Comparison of ENCODE assay signal across 18 cellular contexts in the genomic region with DNA sequence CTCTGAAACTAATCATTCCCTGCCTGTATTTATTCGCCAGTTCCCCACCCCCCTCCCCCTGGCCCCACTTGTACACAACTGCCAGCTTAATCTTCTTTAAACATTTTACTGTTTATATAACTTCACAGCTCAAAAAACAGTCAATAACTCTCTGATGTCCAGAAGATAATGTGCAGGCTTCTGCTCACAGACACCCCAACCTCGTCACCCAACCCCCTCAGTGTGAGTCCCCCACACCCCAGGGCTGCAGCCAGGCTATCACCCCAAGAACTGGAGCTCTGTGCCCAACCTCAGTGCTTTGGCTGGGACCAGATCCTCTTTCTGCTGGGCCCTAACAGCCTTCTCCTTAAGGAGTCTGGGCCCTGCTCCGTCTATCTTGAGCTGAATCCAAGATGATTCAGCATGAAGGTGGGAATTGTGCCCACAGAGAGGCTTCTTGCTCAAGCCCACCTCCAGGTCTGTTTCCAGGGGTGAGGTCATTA. TPM values are rescaled to one million over a fixed set of nuclear protein-coding genes. Genes with fewer than 3 reads are reported as not detected.
DNase-seq lines count a peak whose midpoint lies in the region; ATAC-seq and TF ChIP-seq lines count a peak whose summit lies in the region.
"Had no signal": no experiment of that assay in that cellular context is flagged by ENCODE, and none has a peak within 500 bp of the region (broad histone marks: within the 10 kb centered on the region; RNA-seq: fewer than 3 reads in every experiment).

No MANE protein-coding gene starts in this region.

- no peak overlapping the region for H3K4me3 Mint-ChIP-seq in nephron progenitor cell
- no peak overlapping the region for H3K4me3 Mint-ChIP-seq in naive thymus-derived CD8-positive, alpha-beta T cell
- H3K4me3 Mint-ChIP-seq in activated CD4-positive, alpha-beta T cell treated with anti-CD3 and anti-CD28 coated beads, Interleukin-2, amount 10 ng/mL, durations not matched to agents 7 days and 5 days = no peak overlapping the region
- H3K4me3 Mint-ChIP-seq: T-helper 1 cell treated with Interleukin-12 subunit alpha and Interleukin-12 subunit beta and Interleukin-4 antibody, amounts not matched to agents 30 μg/mL and 1 μg/mL, for 36 hours had no signal

- peak overlapping the region in 1 of 2 experiments; percentile 25 for H2BK12ac ChIP-seq in mesenchymal stem cell (ENCODE audit: low read length in 2 of 2)

- H2AK5ac ChIP-seq in mesenchymal stem cell (ENCODE audit: low read length, severe bottlenecking) = no peak overlapping the region

- no peak overlapping the region for H2BK15ac ChIP-seq in mesenchymal stem cell (ENCODE audit: low read depth, poor library complexity, severe bottlenecking)

- no peak overlapping the region for H3K23ac ChIP-seq in mesenchymal stem cell (ENCODE audit: low read length in 2 of 2)

- H4K8ac ChIP-seq in mesenchymal stem cell (ENCODE audit: low read length) = no peak overlapping the region

- H2BK120ac ChIP-seq in mesenchymal stem cell (ENCODE audit: low read depth, low read length) = no peak overlapping the region

- H3K4me2 ChIP-seq in mesenchymal stem cell (ENCODE audit: low read length, poor library complexity, severe bottlenecking) = no peak overlapping the region
- H3K4me2 ChIP-seq: smooth muscle cell had no signal

- H3K9me3 Mint-ChIP-seq in nephron progenitor cell = peaks cover 21% of the 10 kb centered on the region
- H3K9me3 Mint-ChIP-seq in naive thymus-derived CD8-positive, alpha-beta T cell = peaks cover 0 to 10% (median 0%) of the 10 kb centered on the region in 9 donors
- H3K9me3 Mint-ChIP-seq in activated CD4-positive, alpha-beta T cell treated with anti-CD3 and anti-CD28 coated beads, Interleukin-2, amount 10 ng/mL, durations not matched to agents 7 days and 5 days = peaks cover 5% of the 10 kb centered on the region

- H3K4me3 ChIP-seq in cardiac fibroblast (replicated peaks in 1 of 2; ENCODE audit: low read depth in 2 of 2, low read length in 2 of 2) (no peak overlapping the region), mesenchymal stem cell (ENCODE audit: insufficient read depth in 1 of 2, low read depth in 1 of 2, low read length in 2 of 2) (no peak overlapping the region)
- H3K4me3 ChIP-seq: lung, smooth muscle cell had no signal

- H3K9ac ChIP-seq in mesenchymal stem cell (ENCODE audit: low read length) = peak overlapping the region; percentile 17

- DNase-seq in AG08395 (ENCODE audit: low spot score) (peak; percentile 41), GM03348 (ENCODE audit: low spot score) (peak; percentile 59), cardiac fibroblast (ENCODE audit: low read depth in 2 of 2) (peak; percentile 50 to 60), mesenchymal stem cell (peak; percentile 28), nephron progenitor cell (no peak), NCI-H2029 treated with DMSO at 0.1 percent for 48 hours (lab: John Stamatoyannopoulos, UW) (no peak)
- no peak for DNase-seq in naive thymus-derived CD8-positive, alpha-beta T cell
- no peak for DNase-seq in activated CD4-positive, alpha-beta T cell treated with anti-CD3 and anti-CD28 coated beads, Interleukin-2, amount 10 ng/mL, durations not matched to agents 7 days and 5 days
- DNase-seq: ACHN; activated T-cell treated with anti-CD3 and anti-CD28 coated beads for 4 hours; cortex of kidney; DMS153; NCI-H82; stimulated activated naive CD4-positive, alpha-beta T cell had no signal

- peaks cover 6% of the 10 kb centered on the region for H3K27me3 Mint-ChIP-seq in nephron progenitor cell (ENCODE audit: low read depth, poor library complexity)
- no peaks in the 10 kb centered on the region for H3K27me3 Mint-ChIP-seq in naive thymus-derived CD8-positive, alpha-beta T cell
- H3K27me3 Mint-ChIP-seq in activated CD4-positive, alpha-beta T cell treated with anti-CD3 and anti-CD28 coated beads, Interleukin-2, amount 10 ng/mL, durations not matched to agents 7 days and 5 days = no peaks in the 10 kb centered on the region

- H3K79me1 ChIP-seq in mesenchymal stem cell (replicated peaks; ENCODE audit: low read length, poor library complexity, severe bottlenecking) = no peaks in the 10 kb centered on the region

- no peak overlapping the region for H3K27ac Mint-ChIP-seq in nephron progenitor cell
- H3K27ac Mint-ChIP-seq in naive thymus-derived CD8-positive, alpha-beta T cell = peak overlapping the region in 1 of 10 donors; percentile 37
- no peak overlapping the region for H3K27ac Mint-ChIP-seq in activated CD4-positive, alpha-beta T cell treated with anti-CD3 and anti-CD28 coated beads, Interleukin-2, amount 10 ng/mL, durations not matched to agents 7 days and 5 days
- H3K27ac Mint-ChIP-seq: T-helper 1 cell treated with Interleukin-12 subunit alpha and Interleukin-12 subunit beta and Interleukin-4 antibody, amounts not matched to agents 30 μg/mL and 1 μg/mL, for 36 hours had no signal

- H3K9me3 ChIP-seq in mesenchymal stem cell (ENCODE audit: control insufficient read depth, low read length) = no peaks in the 10 kb centered on the region

- H2BK5ac ChIP-seq in mesenchymal stem cell (ENCODE audit: low read depth, low read length, poor library complexity, severe bottlenecking) = no peak overlapping the region

- no peaks in the 10 kb centered on the region for H3K4me1 Mint-ChIP-seq in nephron progenitor cell
- H3K4me1 Mint-ChIP-seq in naive thymus-derived CD8-positive, alpha-beta T cell = peaks cover 7 to 16% (median 11%) of the 10 kb centered on the region in 4 donors
- peaks cover 19% of the 10 kb centered on the region for H3K4me1 Mint-ChIP-seq in activated CD4-positive, alpha-beta T cell treated with anti-CD3 and anti-CD28 coated beads, Interleukin-2, amount 10 ng/mL, durations not matched to agents 7 days and 5 days

- 54% methylated on average over 3 of the region's 3 CpGs for WGBS in mesenchymal stem cell

- H3K4ac ChIP-seq in mesenchymal stem cell (ENCODE audit: low read depth in 1 of 2, low read length in 2 of 2) = no peak overlapping the region

- H3K27me3 ChIP-seq in mesenchymal stem cell (ENCODE audit: control insufficient read depth in 1 of 2, insufficient read depth in 1 of 2, low read length in 2 of 2) = no peaks in the 10 kb centered on the region

- no peak overlapping the region for H2AFZ ChIP-seq in mesenchymal stem cell (ENCODE audit: low read depth, low read length)

- no peaks in the 10 kb centered on the region for H3K4me1 ChIP-seq in mesenchymal stem cell (ENCODE audit: control insufficient read depth, insufficient read depth, low read depth, low read length)

- POLR2A ChIA-PET in naive thymus-derived CD8-positive, alpha-beta T cell (lab: Charles Lee) = no interaction called here
- POLR2A ChIA-PET in activated CD4-positive, alpha-beta T cell treated with anti-CD3 and anti-CD28 coated beads, Interleukin-2, amount 10 ng/mL, durations not matched to agents 7 days and 5 days (lab: Charles Lee) = interaction anchor here (0.7 kb wide), 1 partner anchor 10 kb away, joined by 4 read pairs; no protein-coding TSS in a partner anchor

- no peaks in the 10 kb centered on the region for H3K36me3 Mint-ChIP-seq in nephron progenitor cell (ENCODE audit: low read depth)
- no peaks in the 10 kb centered on the region for H3K36me3 Mint-ChIP-seq in naive thymus-derived CD8-positive, alpha-beta T cell
- peaks cover 7% of the 10 kb centered on the region for H3K36me3 Mint-ChIP-seq in activated CD4-positive, alpha-beta T cell treated with anti-CD3 and anti-CD28 coated beads, Interleukin-2, amount 10 ng/mL, durations not matched to agents 7 days and 5 days (ENCODE audit: low read depth)

- no peak overlapping the region for H3K27ac ChIP-seq in mesenchymal stem cell (ENCODE audit: low read length, poor library complexity, severe bottlenecking)

- no peak overlapping the region for H3K14ac ChIP-seq in mesenchymal stem cell (ENCODE audit: low read length in 2 of 2)

- H3K36me3 ChIP-seq in mesenchymal stem cell (ENCODE audit: control insufficient read depth in 1 of 2, insufficient read depth in 2 of 2, low read depth in 1 of 2, low read length in 2 of 2) = no peaks in the 10 kb centered on the region

- no peak overlapping the region for H4K91ac ChIP-seq in mesenchymal stem cell (ENCODE audit: low read length)

- CTCF ChIA-PET in activated CD4-positive, alpha-beta T cell treated with anti-CD3 and anti-CD28 coated beads, Interleukin-2, amount 10 ng/mL, durations not matched to agents 7 days and 5 days (lab: Charles Lee) = no interaction called here

- TF ChIP-seq CTCF in cardiac fibroblast (IDR thresholded peaks at IDR 0.05; ENCODE audit: low read depth, low read length) = no peak
- no peak for TF ChIP-seq CTCF in nephron progenitor cell (IDR thresholded peaks at IDR 0.05)

- ATAC-seq in naive thymus-derived CD8-positive, alpha-beta T cell = no peak
- ATAC-seq: activated CD4-positive, CD25-positive, alpha-beta regulatory T cell treated with anti-CD3 and anti-CD28 coated beads, Interleukin-2, amount 50 U/mL, for 24 hours had no signal

- H3K18ac ChIP-seq in mesenchymal stem cell (ENCODE audit: low read depth in 1 of 2, low read length in 2 of 2) = no peak overlapping the region

RNA-seq across cellular contexts. Expression of gene MAP4K4, which starts 41.5 kb away (rescaled TPM):
- 135 TPM for polyA plus RNA-seq in mesenchymal stem cell (2013, experiment 1 of 2)
- polyA plus RNA-seq in mesenchymal stem cell (2013, experiment 2 of 2) = 130 TPM
- total RNA-seq in naive thymus-derived CD8-positive, alpha-beta T cell = 100 to 1,000 TPM; 116 to 122 TPM
- polyA plus RNA-seq in naive thymus-derived CD8-positive, alpha-beta T cell = 10 to 100 TPM in 2 of 3 donors, 1 to 10 TPM in 1; 9.5 to 26.6 (median 13.0) TPM
- 100 to 1,000 TPM; 129 to 142 TPM for total RNA-seq in activated CD4-positive, alpha-beta T cell treated with anti-CD3 and anti-CD28 coated beads, Interleukin-2, amount 10 ng/mL, durations not matched to agents 7 days and 5 days

Comparison
In these comparisons a context has a peak if more than half of its experiments do, and no peak if none do; other contexts are left out.
1. DNase-seq: peak in AG08395 (single experiment), GM03348 (single experiment), cardiac fibroblast (2 of 2) and mesenchymal stem cell (single experiment); none in nephron progenitor cell (single experiment), NCI-H2029 treated with DMSO at 0.1 percent for 48 hours (single experiment), naive thymus-derived CD8-positive, alpha-beta T cell (0 of 10) and activated CD4-positive, alpha-beta T cell treated with anti-CD3 and anti-CD28 coated beads, Interleukin-2, amount 10 ng/mL, durations not matched to agents 7 days and 5 days (single experiment).